35 cellular contexts compared by ENCODE assay signal in the genomic region with DNA sequence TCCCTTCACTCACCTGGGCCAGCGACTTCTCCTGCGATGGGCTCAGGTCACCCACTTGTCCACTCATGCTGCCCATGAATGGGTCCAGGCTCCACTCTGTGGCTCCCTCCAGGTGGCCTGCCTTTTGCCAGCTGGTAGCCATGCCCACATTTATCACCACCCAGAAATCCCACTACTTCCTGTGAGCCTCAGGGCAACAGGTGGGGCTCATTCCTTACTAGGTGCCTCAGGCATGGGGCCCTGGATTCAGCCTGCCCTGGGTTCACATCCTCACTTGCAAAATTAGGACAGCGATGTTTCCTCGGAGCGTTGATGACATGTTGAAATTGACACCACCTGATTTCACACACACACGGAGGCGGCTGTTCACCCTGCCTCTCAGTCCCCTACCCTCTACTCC. TPM values are rescaled to one million over a fixed set of nuclear protein-coding genes. Genes with fewer than 3 reads are reported as not detected.
"Had no signal": no experiment of that assay in that cellular context is flagged by ENCODE, and none has a peak within 500 bp of the region (broad histone marks: within the 10 kb centered on the region; RNA-seq: fewer than 3 reads in every experiment).

TSS of gene SEC14L6 (minus strand) at position 126 of the 400 bp plus-strand sequence. CDS start at position 67, 59 bp downstream.

- H3K4me3 ChIP-seq: adrenal gland, body of pancreas, gastroesophageal sphincter, lung, mucosa of descending colon, ovary, psoas muscle, transverse colon, uterus had no signal

- ATAC-seq: activated CD4-positive, CD25-positive, alpha-beta regulatory T cell treated with anti-CD3 and anti-CD28 coated beads, Interleukin-2, amount 50 U/mL, for 24 hours; body of pancreas; gastroesophageal sphincter; mucosa of descending colon; natural killer cell treated with Interleukin-12 subunit alpha and Interleukin-12 subunit beta and Interleukin-15 and Interleukin-18, amount 100 ng/mL, for 72 hours; psoas muscle; right cardiac atrium; stimulated activated naive B cell treated with anti-CD40 and anti-IgM and Interleukin-4, amounts not matched to agents 10 μg/mL and 1 μg/mL and 100 μg/mL, for 72 hours had no signal

- H3K36me3 ChIP-seq: adrenal gland, gastroesophageal sphincter, ovary, transverse colon, uterus, WERI-Rb-1 had no signal

- DNase-seq: activated CD4-positive, alpha-beta memory T cell treated with anti-CD3 and anti-CD28 coated beads for 36 hours; activated CD4-positive, alpha-beta T cell treated with anti-CD3 and anti-CD28 coated beads for 48 hours; activated CD8-positive, alpha-beta memory T cell treated with anti-CD3 and anti-CD28 coated beads, Interleukin-2, amount 50 U/mL, for 4 hours; activated effector memory CD4-positive, alpha-beta T cell treated with anti-CD3 and anti-CD28 coated beads, Interleukin-2, amount 50 U/mL, for 16 hours; activated naive CD4-positive, alpha-beta T cell treated with anti-CD3 and anti-CD28 coated beads for 36 hours; activated naive CD8-positive, alpha-beta T cell treated with anti-CD3 and anti-CD28 coated beads for 36 hours; activated T-cell treated with anti-CD3 and anti-CD28 coated beads, Interleukin-2, amount 50 U/mL, for 1 hour; adrenal gland; aorta; body of pancreas; dermis blood vessel endothelial cell; effector CD4-positive, alpha-beta T cell; head of caudate nucleus; hippocampal formation; mucosa of descending colon; ovary; right cardiac atrium; stimulated activated CD4-positive, alpha-beta T cell treated with anti-CD3 and anti-CD28 coated beads, Interleukin-15, amount 100 ng/mL, for 24 hours; stimulated activated CD4-positive, alpha-beta T cell treated with anti-CD3 and anti-CD28 coated beads, Interleukin-2, amount 100 ng/mL, for 24 hours; stimulated activated naive B cell treated with anti-CD40 and anti-IgM and Interleukin-4, amounts not matched to agents 10 μg/mL and 1 μg/mL and 100 μg/mL, for 72 hours; SW 1271; T-helper 9 cell; transverse colon; uterus; WERI-Rb-1 had no signal

- H3K9me3 ChIP-seq: adrenal gland, body of pancreas, gastroesophageal sphincter, mucosa of descending colon, ovary, psoas muscle, transverse colon, uterus had no signal

- FAIRE-seq: colon had no signal

- H3K27me3 ChIP-seq: adrenal gland, body of pancreas, ovary, uterus had no signal

- H3K27ac ChIP-seq: adrenal gland, body of pancreas, gastroesophageal sphincter, ovary, psoas muscle, transverse colon, uterus, WERI-Rb-1 had no signal

- H3K4me1 ChIP-seq: uterus had no signal

RNA-seq across cellular contexts. Expression of gene SEC14L6, which starts in this region (rescaled TPM):
- total RNA-seq: activated CD8-positive, alpha-beta memory T cell treated with anti-CD3 and anti-CD28 coated beads for 36 hours; activated naive CD4-positive, alpha-beta T cell treated with anti-CD3 and anti-CD28 coated beads for 36 hours; activated naive CD8-positive, alpha-beta T cell treated with anti-CD3 and anti-CD28 coated beads for 36 hours; activated T-helper 1 cell treated with anti-CD3 and anti-CD28 coated beads, Interleukin-12 subunit alpha, Interleukin-12 subunit beta, Interleukin-2, Interleukin-4 antibody, amounts not matched to agents 30 ng/mL and 10 ng/mL and 1 ng/mL, durations not matched to agents 14 hours and 24 hours and 36 hours; mesenteric fat pad; myocyte; natural killer cell treated with Interleukin-12 subunit alpha and Interleukin-12 subunit beta and Interleukin-15 and Interleukin-18, amount 100 ng/mL, for 72 hours; psoas muscle had no signal
- polyA plus RNA-seq: psoas muscle had no signal
